ENCODE assay signal across 24 cellular contexts in genomic region chr2:170229125-170229524, GRCh38. TPM values are rescaled to one million over a fixed set of nuclear protein-coding genes. Genes with fewer than 3 reads are reported as not detected.
"Had no signal": no experiment of that assay in that cellular context is flagged by ENCODE, and none has a peak within 500 bp of the region (broad histone marks: within the 10 kb centered on the region; RNA-seq: fewer than 3 reads in every experiment).

No MANE protein-coding gene starts in this region.

- H3K4me3 ChIP-seq: body of pancreas, cardiac muscle cell, esophagus squamous epithelium, gastrocnemius medialis, ovary, prostate gland, spleen, thoracic aorta, vagina had no signal

- H3K27ac ChIP-seq: cardiac muscle cell, esophagus squamous epithelium, gastrocnemius medialis, neutrophil, ovary, prostate gland, thoracic aorta, vagina, VCaP had no signal

- H3K27me3 ChIP-seq: body of pancreas, esophagus squamous epithelium, gastrocnemius medialis, neutrophil, ovary, spleen, vagina had no signal

- H3K9me3 ChIP-seq: body of pancreas, esophagus squamous epithelium, gastrocnemius medialis, neutrophil, ovary, prostate gland, spleen, thoracic aorta, vagina had no signal

- DNase-seq: activated CD4-positive, alpha-beta T cell treated with anti-CD3 and anti-CD28 coated beads, Interleukin-2, amount 10 ng/mL, durations not matched to agents 24 days and 14 days; activated gamma-delta T cell treated with Interleukin-2 at 50 U/mL for 16 hours; activated T-cell treated with anti-CD3 and anti-CD28 coated beads, Interleukin-2, amount 50 U/mL, for 1 hour; anterior cingulate cortex; body of pancreas; cortex of kidney; endodermal cell; esophagus squamous epithelium; gastrocnemius medialis; head of caudate nucleus; hypothalamus; left cardiac atrium; ovary; spleen; stimulated activated CD4-positive, alpha-beta T cell treated with anti-CD3 and anti-CD28 coated beads, Interleukin-4, amount 100 ng/mL, for 1 hour; stimulated activated naive CD4-positive, alpha-beta T cell had no signal

- H3K36me3 ChIP-seq: cardiac muscle cell, esophagus squamous epithelium, gastrocnemius medialis, neutrophil, ovary, prostate gland, spleen, thoracic aorta, vagina had no signal

- ATAC-seq: activated CD4-positive, CD25-positive, alpha-beta regulatory T cell treated with anti-CD3 and anti-CD28 coated beads, Interleukin-2, amount 50 U/mL, for 24 hours; gastrocnemius medialis; left cardiac atrium; natural killer cell treated with Interleukin-12 subunit alpha and Interleukin-12 subunit beta and Interleukin-15 and Interleukin-18, amount 100 ng/mL, for 72 hours had no signal

- H3K4me1 ChIP-seq: body of pancreas, gastrocnemius medialis, prostate gland, vagina had no signal

RNA-seq across cellular contexts. Expression of gene MYO3B, which starts 51.2 kb away (rescaled TPM):
- total RNA-seq: cardiac muscle cell, left cardiac atrium, thoracic aorta had no signal
- polyA plus RNA-seq: cardiac muscle cell had no signal
